In genomic region chr16:5033256-5034166, GRCh38 we compare ENCODE assay signal across 8 cellular contexts. TPM values are rescaled to one million over a fixed set of nuclear protein-coding genes. Genes with fewer than 3 reads are reported as not detected.
DNase-seq lines count a peak whose midpoint lies in the region; ATAC-seq and TF ChIP-seq lines count a peak whose summit lies in the region.

Gene NAGPA, minus strand, starts transcription at chr16:5033935. Its CDS starts 21 bp downstream, at chr16:5033914.

- TF ChIP-seq POLR2A in sigmoid colon (IDR thresholded peaks at IDR 0.05), result peak in 1 of 2 donors; percentile 23

- H3K27me3 Mint-ChIP-seq in brain, result peaks cover 4% of the 10 kb centered on the region

- DNase-seq in NCI-H1436 (lab: John Stamatoyannopoulos, UW), result peak; percentile 71
- DNase-seq in NCI-H1436 treated with DMSO at 0.1 percent for 48 hours (lab: John Stamatoyannopoulos, UW), result no peak
- peak; percentile 58 to 75 for DNase-seq in NCI-H2081 (lab: John Stamatoyannopoulos, UW)
- peak; percentile 76 for DNase-seq in UCSD-AML1 (lab: John Stamatoyannopoulos, UW; ENCODE audit: unreplicated experiment)
- peak; percentile 95 for DNase-seq in sigmoid colon

- peak within 1 kb of the TSS in 4 of 5 experiments; percentile 63 to 90 (median 74) for H3K27ac Mint-ChIP-seq in brain

- H3K4me1 ChIP-seq in sigmoid colon, result peaks cover 0 to 21% (median 16%) of the 10 kb centered on the region in 4 donors

- H3K27ac ChIP-seq in sigmoid colon, result peak within 1 kb of the TSS; percentile 64 to 75 (median 64)

- peak within 1 kb of the TSS; percentile 89 to 94 (median 92) for H3K4me3 Mint-ChIP-seq in brain

- TF ChIP-seq CTCF in brain (conservative IDR thresholded peaks at IDR 0.05), result no peak
- TF ChIP-seq CTCF in sigmoid colon (IDR thresholded peaks at IDR 0.05), result no peak

- no peaks in the 10 kb centered on the region for H3K9me3 ChIP-seq in sigmoid colon

- H3K9me3 Mint-ChIP-seq in brain, result no peaks in the 10 kb centered on the region

- peaks cover 36% of the 10 kb centered on the region for H3K4me1 Mint-ChIP-seq in brain

- H3K36me3 Mint-ChIP-seq in brain, result no peaks in the 10 kb centered on the region

- peak; percentile 90 for ATAC-seq in HG02943 (IDR thresholded peaks at IDR 0.05; ENCODE audit: low read depth, unreplicated experiment)

- 0% methylated on average over 104 of the region's 104 CpGs for WGBS in sigmoid colon, 2 donors

- intact Hi-C loops in sigmoid colon (cut with DNase I), result loop anchor here (5.0 kb wide), 2 partner anchors 39 to 186 kb away; partner anchors contain the start of genes ALG1, GLYR1 and UBN1

- H3K36me3 ChIP-seq in sigmoid colon, result peaks cover 0 to 15% (median 0%) of the 10 kb centered on the region in 4 donors

- H3K27me3 ChIP-seq in sigmoid colon, result no peaks in the 10 kb centered on the region

- H3K4me3 ChIP-seq in iPS-11a (ENCODE audit: low read depth, low read length), result peak within 1 kb of the TSS; percentile 92
- H3K4me3 ChIP-seq in sigmoid colon, result peak within 1 kb of the TSS; percentile 79 to 95 (median 81)

- no peak for TF ChIP-seq EP300 in sigmoid colon (IDR thresholded peaks at IDR 0.05)

RNA-seq across cellular contexts. Expression of gene NAGPA, which starts in this region (rescaled TPM):
- polyA plus RNA-seq in brain (ENCODE audit: insufficient read depth, low read depth, low replicate concordance) (7.5 TPM), sigmoid colon (10 to 100 TPM; 10.8 to 20.3 (median 14.8) TPM)
- 10 to 100 TPM; 11.7 to 30.7 (median 17.1) TPM for total RNA-seq in sigmoid colon
